23 cellular contexts compared by ENCODE assay signal in genomic region chrX:133594156-133594555, GRCh38.
DNase-seq lines count a peak whose midpoint lies in the region; ATAC-seq and TF ChIP-seq lines count a peak whose summit lies in the region.
"Had no signal": no experiment of that assay in that cellular context is flagged by ENCODE, and none has a peak within 500 bp of the region (broad histone marks: within the 10 kb centered on the region; RNA-seq: fewer than 3 reads in every experiment).

No MANE protein-coding gene starts in this region.

- no peak overlapping the region for H3K4me3 ChIP-seq in epithelial cell of proximal tubule (ENCODE audit: low read depth, low read length)
- H3K4me3 ChIP-seq: GM12878, K562 had no signal

- no peak for ATAC-seq in stimulated activated effector memory CD8-positive, alpha-beta T cell treated with anti-CD3 and anti-CD28 coated beads, Interleukin-12 subunit alpha, Interleukin-12 subunit beta, amount 100 ng/mL, for 72 hours
- ATAC-seq in HG03571 (IDR thresholded peaks at IDR 0.05; ENCODE audit: unreplicated experiment): no peak
- ATAC-seq: GM12878, HCT116, K562 had no signal

- no peaks in the 10 kb centered on the region for H3K4me1 Mint-ChIP-seq in nephron progenitor cell
- H3K4me1 Mint-ChIP-seq in stimulated activated effector memory CD8-positive, alpha-beta T cell treated with anti-CD3 and anti-CD28 coated beads, Interleukin-12 subunit alpha, Interleukin-12 subunit beta, amount 100 ng/mL, for 72 hours: no peaks in the 10 kb centered on the region
- H3K4me1 Mint-ChIP-seq: B cell; CD4-positive, CD25-positive, alpha-beta regulatory T cell had no signal

- TF ChIP-seq CTCF in epithelial cell of proximal tubule (conservative IDR thresholded peaks at IDR 0.05; ENCODE audit: low read depth, low read length) (no peak), nephron progenitor cell (IDR thresholded peaks at IDR 0.05) (no peak)

- peaks cover 53% of the 10 kb centered on the region for H3K36me3 Mint-ChIP-seq in nephron progenitor cell (ENCODE audit: low read depth)
- H3K36me3 Mint-ChIP-seq in stimulated activated effector memory CD8-positive, alpha-beta T cell treated with anti-CD3 and anti-CD28 coated beads, Interleukin-12 subunit alpha, Interleukin-12 subunit beta, amount 100 ng/mL, for 72 hours: no peaks in the 10 kb centered on the region
- H3K36me3 Mint-ChIP-seq: CD4-positive, CD25-positive, alpha-beta regulatory T cell had no signal

- no peaks in the 10 kb centered on the region for H3K27me3 Mint-ChIP-seq in nephron progenitor cell (ENCODE audit: low read depth, poor library complexity)
- H3K27me3 Mint-ChIP-seq: B cell; CD4-positive, CD25-positive, alpha-beta regulatory T cell had no signal

- DNase-seq in ACHN (peak; percentile 4), M059J (ENCODE audit: low read depth) (peak; percentile 55), epithelial cell of proximal tubule (ENCODE audit: low read depth) (peak; percentile 43), nephron progenitor cell (no peak), OCI-M2 (lab: John Stamatoyannopoulos, UW; ENCODE audit: unreplicated experiment) (no peak), putamen (ENCODE audit: low spot score) (no peak)
- DNase-seq in stimulated activated effector memory CD8-positive, alpha-beta T cell treated with anti-CD3 and anti-CD28 coated beads, Interleukin-12 subunit alpha, Interleukin-12 subunit beta, amount 100 ng/mL, for 72 hours (ENCODE audit: low spot score in 2 of 2): no peak
- DNase-seq: 8988T; CD4-positive, CD25-positive, alpha-beta regulatory T cell; COR-L47; GOT3; MV-4-11; NCI-H187; NCI-H2107; NCI-H510A; NCI-H748 treated with DMSO at 0.1 percent for 48 hours; OCI-M1; SIG-M5 had no signal

- no peaks in the 10 kb centered on the region for H3K9me3 Mint-ChIP-seq in nephron progenitor cell
- H3K9me3 Mint-ChIP-seq in stimulated activated effector memory CD8-positive, alpha-beta T cell treated with anti-CD3 and anti-CD28 coated beads, Interleukin-12 subunit alpha, Interleukin-12 subunit beta, amount 100 ng/mL, for 72 hours: no peaks in the 10 kb centered on the region

- in situ Hi-C loops in ACHN (cut with HindIII; ENCODE audit: low pct_ligation_motif_present, low pct_unique_long_range_greater_than_20kb, low sequenced_read_pairs): no loop called here

- H3K27ac Mint-ChIP-seq in nephron progenitor cell: peak overlapping the region; percentile 26
- no peak overlapping the region for H3K27ac Mint-ChIP-seq in stimulated activated effector memory CD8-positive, alpha-beta T cell treated with anti-CD3 and anti-CD28 coated beads, Interleukin-12 subunit alpha, Interleukin-12 subunit beta, amount 100 ng/mL, for 72 hours
- H3K27ac Mint-ChIP-seq: B cell; CD4-positive, CD25-positive, alpha-beta regulatory T cell had no signal

- no peak overlapping the region for H3K4me3 Mint-ChIP-seq in nephron progenitor cell
- no peak overlapping the region for H3K4me3 Mint-ChIP-seq in stimulated activated effector memory CD8-positive, alpha-beta T cell treated with anti-CD3 and anti-CD28 coated beads, Interleukin-12 subunit alpha, Interleukin-12 subunit beta, amount 100 ng/mL, for 72 hours
- H3K4me3 Mint-ChIP-seq: B cell; CD4-positive, CD25-positive, alpha-beta regulatory T cell had no signal

Comparison
In these comparisons a context has a peak if more than half of its experiments do, and no peak if none do; other contexts are left out.
1. DNase-seq: peak in ACHN (single experiment), M059J (single experiment) and epithelial cell of proximal tubule (single experiment); none in nephron progenitor cell (single experiment), OCI-M2 (single experiment), stimulated activated effector memory CD8-positive, alpha-beta T cell treated with anti-CD3 and anti-CD28 coated beads, Interleukin-12 subunit alpha, Interleukin-12 subunit beta, amount 100 ng/mL, for 72 hours (0 of 2) and putamen (single experiment).